Comparison of ENCODE assay signal across 19 cellular contexts in genomic region chr4:1551211-1551610, GRCh38.
A peak's percentile ranks its signal among the peaks of the same experiment; 100 is the strongest.
DNase-seq lines count a peak whose midpoint lies in the region; ATAC-seq, FAIRE-seq and TF ChIP-seq lines count a peak whose summit lies in the region.
"Had no signal": no experiment of that assay in that cellular context is flagged by ENCODE, and none has a peak within 500 bp of the region (broad histone marks: within the 10 kb centered on the region; RNA-seq: fewer than 3 reads in every experiment).

No MANE protein-coding gene starts in this region.

- no peak overlapping the region for H3K4me2 ChIP-seq in H1 (ENCODE audit: insufficient read depth in 1 of 2, low read depth in 2 of 2, low read length in 2 of 2)
- H3K4me2 ChIP-seq in neuronal stem cell (ENCODE audit: insufficient read depth, low read length, poor library complexity, severe bottlenecking), result no peak overlapping the region

- H4K8ac ChIP-seq in H1 (ENCODE audit: extremely low read depth, insufficient read depth, low read length) (no peak overlapping the region), neuronal stem cell (ENCODE audit: low read depth, low read length) (no peak overlapping the region)

- no peak overlapping the region for H2AFZ ChIP-seq in H1 (ENCODE audit: low read length)
- no peak overlapping the region for H2AFZ ChIP-seq in neuronal stem cell (ENCODE audit: low read length)

- no peaks in the 10 kb centered on the region for H3K79me1 ChIP-seq in H1 (ENCODE audit: low read depth, low read length)
- H3K79me1 ChIP-seq in neuronal stem cell (ENCODE audit: low read depth, low read length), result peaks cover 2% of the 10 kb centered on the region

- POLR2A ChIA-PET in H1 (lab: Charles Lee; ENCODE audit: partially characterized antibody), result no interaction called here

- CTCF ChIA-PET in H1 (lab: Charles Lee; ENCODE audit: partially characterized antibody), result interaction anchor here (0.6 to 6.6 kb wide), 4 partner anchors 8 to 506 kb away, joined by 3 to 49 read pairs (median 8); no protein-coding TSS in a partner anchor

- peaks cover 16% of the 10 kb centered on the region for H3K4me1 Mint-ChIP-seq in mesothelial cell of epicardium
- peaks cover 2% of the 10 kb centered on the region for H3K4me1 Mint-ChIP-seq in activated CD4-positive, alpha-beta T cell treated with anti-CD3 and anti-CD28 coated beads, Interleukin-2, amount 10 ng/mL, durations not matched to agents 24 days and 14 days

- H3K4me1 ChIP-seq in right atrium auricular region (peaks cover 0 to 15% of the 10 kb centered on the region in 2 donors), H1 (replicated peaks in 1 of 4; ENCODE audit: control insufficient read depth in 3 of 4, insufficient read depth in 4 of 4, low read length in 3 of 4) (no peaks in the 10 kb centered on the region), neuronal stem cell (ENCODE audit: control insufficient read depth in 2 of 2, insufficient read depth in 1 of 2, low read depth in 1 of 2, low read length in 2 of 2) (no peaks in the 10 kb centered on the region)
- H3K4me1 ChIP-seq: Caco-2 had no signal

- no peaks in the 10 kb centered on the region for H3K9me3 Mint-ChIP-seq in mesothelial cell of epicardium
- no peaks in the 10 kb centered on the region for H3K9me3 Mint-ChIP-seq in activated CD4-positive, alpha-beta T cell treated with anti-CD3 and anti-CD28 coated beads, Interleukin-2, amount 10 ng/mL, durations not matched to agents 24 days and 14 days

- FAIRE-seq in H1 (lab: Jason Lieb, UNC), result no peak
- FAIRE-seq: D721Med, G401.6, GM12892 had no signal

- H3K4ac ChIP-seq in H1 (replicated peaks; ENCODE audit: insufficient read length, low read depth, low read length) (no peak overlapping the region), neuronal stem cell (ENCODE audit: low read length) (no peak overlapping the region)

- H3K23me2 ChIP-seq in H1 (ENCODE audit: low read depth, low read length), result no peaks in the 10 kb centered on the region

- H2AK5ac ChIP-seq in H1 (ENCODE audit: low read depth, low read length), result no peak overlapping the region
- H2AK5ac ChIP-seq in neuronal stem cell (ENCODE audit: low read depth, low read length), result peak overlapping the region; percentile 3

- no peak for TF ChIP-seq EP300 in H1 (IDR thresholded peaks at IDR 0.05; ENCODE audit: borderline replicate concordance in 1 of 2, low read depth in 2 of 2, low read length in 2 of 2)

- TF ChIP-seq RAD21 in H1 (IDR thresholded peaks at IDR 0.05 in 1 of 2, conservative IDR thresholded peaks at IDR 0.05 in 1 of 2; ENCODE audit: low read depth in 2 of 2, low read length in 2 of 2), result no peak

- no peak overlapping the region for H3K27ac Mint-ChIP-seq in mesothelial cell of epicardium
- H3K27ac Mint-ChIP-seq in activated CD4-positive, alpha-beta T cell treated with anti-CD3 and anti-CD28 coated beads, Interleukin-2, amount 10 ng/mL, durations not matched to agents 24 days and 14 days, result no peak overlapping the region
- H3K27ac Mint-ChIP-seq: CD4-positive, alpha-beta memory T cell had no signal

- DNase-seq in left ventricle myocardium superior (peak; percentile 7), right atrium auricular region (ENCODE audit: low spot score) (no peak), LNCaP clone FGC (ENCODE audit: low read depth) (peak; percentile 7), H1 (ENCODE audit: low read depth in 1 of 2, low spot score in 2 of 2) (no peak), neuronal stem cell (ENCODE audit: low spot score) (no peak), NCI-H187 (lab: John Stamatoyannopoulos, UW) (no peak), mesothelial cell of epicardium (ENCODE audit: low spot score in 2 of 2, unreplicated experiment in 2 of 2) (no peak)
- no peak for DNase-seq in activated CD4-positive, alpha-beta T cell treated with anti-CD3 and anti-CD28 coated beads, Interleukin-2, amount 10 ng/mL, durations not matched to agents 24 days and 14 days
- DNase-seq: C1 segment of cervical spinal cord; Caco-2; CD4-positive, alpha-beta memory T cell; DMS 273 treated with DMSO at 0.1 percent for 48 hours; DND-41; GOT3; H7; HCEC 1CT had no signal

- H3K9me3 ChIP-seq in right atrium auricular region, result no peaks in the 10 kb centered on the region
- H3K9me3 ChIP-seq in H1 (ENCODE audit: insufficient read depth in 2 of 2, low read depth in 1 of 2, low read length in 1 of 2), result no peaks in the 10 kb centered on the region; a peak in 1 of 4 replicates
- H3K9me3 ChIP-seq in neuronal stem cell (replicated peaks in 1 of 2; ENCODE audit: control insufficient read depth in 2 of 2, insufficient read depth in 1 of 2, low read depth in 1 of 2, low read length in 2 of 2), result no peaks in the 10 kb centered on the region
- H3K9me3 ChIP-seq: Caco-2 had no signal

- no peaks in the 10 kb centered on the region for H3K36me3 ChIP-seq in right atrium auricular region
- H3K36me3 ChIP-seq in H1 (ENCODE audit: control insufficient read depth in 2 of 4, insufficient read depth in 4 of 4, low read length in 3 of 4), result no peaks in the 10 kb centered on the region
- no peaks in the 10 kb centered on the region for H3K36me3 ChIP-seq in neuronal stem cell (replicated peaks in 1 of 2; ENCODE audit: control insufficient read depth in 2 of 2, insufficient read depth in 2 of 2, low read length in 2 of 2)

- 72% methylated on average over 4 of the region's 6 CpGs; no CpG with 5 or more reads in 1 of the 2 experiments for WGBS in H1 (ENCODE audit: extremely low coverage in 1 of 2, insufficient coverage in 1 of 2, insufficient read length in 1 of 2, insufficient replicate concordance in 2 of 2, low coverage in 1 of 2, low lambda C conversion rate in 2 of 2, missing lambda C conversion rate in 1 of 2), 2 experiments
- no CpG with 5 or more reads among the region's 6 CpGs for WGBS in neuronal stem cell (ENCODE audit: extremely low coverage in 2 of 2, insufficient read length in 2 of 2, insufficient replicate concordance in 1 of 2), 2 donors

- H2BK15ac ChIP-seq in H1 (ENCODE audit: low read length), result no peak overlapping the region
- H2BK15ac ChIP-seq in neuronal stem cell (ENCODE audit: low read length), result no peak overlapping the region

- no peaks in the 10 kb centered on the region for H4K20me1 ChIP-seq in H1 (replicated peaks in 1 of 2; ENCODE audit: control insufficient read depth in 1 of 2, insufficient read depth in 2 of 2, low read length in 2 of 2)

- no peak overlapping the region for H3K27ac ChIP-seq in right atrium auricular region
- H3K27ac ChIP-seq in H1 (ENCODE audit: low read depth, low read length), result no peak overlapping the region
- no peak overlapping the region for H3K27ac ChIP-seq in neuronal stem cell (replicated peaks; ENCODE audit: low read length)

- H3K4me3 ChIP-seq in right atrium auricular region (no peak overlapping the region), LNCaP clone FGC (ENCODE audit: low read depth, low read length) (no peak overlapping the region), H1 (ENCODE audit: extremely low read depth in 1 of 4, insufficient read depth in 2 of 4, low read depth in 3 of 4, low read length in 4 of 4) (no peak overlapping the region), neuronal stem cell (ENCODE audit: low read length in 2 of 2) (no peak overlapping the region)

- intact Hi-C loops in left ventricle myocardium superior (cut with micrococcal nuclease), result no loop called here
- intact Hi-C loops in activated CD4-positive, alpha-beta T cell treated with anti-CD3 and anti-CD28 coated beads, Interleukin-2, amount 10 ng/mL, durations not matched to agents 24 days and 14 days (cut with micrococcal nuclease), result no loop called here

- H3K23ac ChIP-seq in H1 (ENCODE audit: insufficient read length) (no peak overlapping the region), neuronal stem cell (ENCODE audit: low read depth, low read length, poor library complexity) (no peak overlapping the region)

- no peak for TF ChIP-seq CTCF in right atrium auricular region (IDR thresholded peaks at IDR 0.05)
- TF ChIP-seq CTCF in LNCaP clone FGC (IDR thresholded peaks at IDR 0.05; ENCODE audit: control insufficient read depth, extremely low read depth, insufficient read depth), result no peak
- TF ChIP-seq CTCF in H1 (IDR thresholded peaks at IDR 0.05; ENCODE audit: control extremely low read depth in 1 of 3, insufficient read depth in 1 of 3, low read depth in 1 of 3, low read length in 3 of 3), result no peak
- TF ChIP-seq CTCF in mesothelial cell of epicardium (IDR thresholded peaks at IDR 0.05; ENCODE audit: unreplicated experiment), result no peak

- no peak overlapping the region for H2BK5ac ChIP-seq in H1 (ENCODE audit: low read depth, low read length)
- no peak overlapping the region for H2BK5ac ChIP-seq in neuronal stem cell (ENCODE audit: low read length)

- H3K14ac ChIP-seq in H1 (ENCODE audit: insufficient read length) (no peak overlapping the region), neuronal stem cell (ENCODE audit: low read length) (no peak overlapping the region)

- H3K9ac ChIP-seq in H1 (replicated peaks in 1 of 4; ENCODE audit: extremely low read depth in 1 of 4, low read depth in 3 of 4, low read length in 3 of 4) (no peak overlapping the region), neuronal stem cell (ENCODE audit: low read depth, low read length, poor library complexity) (peak overlapping the region; percentile 30)

- H4K91ac ChIP-seq in H1 (replicated peaks; ENCODE audit: insufficient read length, low read length) (peak overlapping the region; percentile 54), neuronal stem cell (ENCODE audit: low read depth, low read length, poor library complexity) (no peak overlapping the region)

- H2BK12ac ChIP-seq in H1 (ENCODE audit: low read depth, low read length), result 0 out of 2 replicates have a peak overlapping the region, but pooled peaks have one; percentile 39
- H2BK12ac ChIP-seq in neuronal stem cell (ENCODE audit: low read length), result peak overlapping the region; percentile 7

- H2BK20ac ChIP-seq in H1 (ENCODE audit: low read length), result no peak overlapping the region

- no peak for ATAC-seq in left ventricle myocardium superior

- H3K18ac ChIP-seq in H1 (ENCODE audit: extremely low read depth, low read length) (no peak overlapping the region), neuronal stem cell (ENCODE audit: low read length) (peak overlapping the region; percentile 64)

- H3K36me3 Mint-ChIP-seq in mesothelial cell of epicardium, result no peaks in the 10 kb centered on the region
- H3K36me3 Mint-ChIP-seq in activated CD4-positive, alpha-beta T cell treated with anti-CD3 and anti-CD28 coated beads, Interleukin-2, amount 10 ng/mL, durations not matched to agents 24 days and 14 days (ENCODE audit: low read depth), result no peaks in the 10 kb centered on the region
- H3K36me3 Mint-ChIP-seq: CD4-positive, alpha-beta memory T cell had no signal

- H3K79me2 ChIP-seq in H1 (ENCODE audit: control insufficient read depth in 1 of 2, insufficient read depth in 2 of 2, low read length in 2 of 2), result no peaks in the 10 kb centered on the region

- no peak overlapping the region for H4K5ac ChIP-seq in H1 (ENCODE audit: insufficient read length, low read depth, low read length)

- H3K56ac ChIP-seq in H1 (replicated peaks; ENCODE audit: insufficient read length, low read depth, low read length), result no peak overlapping the region

- H2BK120ac ChIP-seq in H1 (replicated peaks; ENCODE audit: low read depth, low read length) (no peak overlapping the region), neuronal stem cell (ENCODE audit: low read depth, low read length) (no peak overlapping the region)

- H3K27me3 ChIP-seq in right atrium auricular region (peaks cover 0 to 5% of the 10 kb centered on the region in 2 donors), H1 (replicated peaks in 1 of 4; ENCODE audit: control insufficient read depth in 3 of 4, extremely low read depth in 1 of 4, insufficient read depth in 3 of 4, low read length in 3 of 4) (peaks cover 0 to 3% (median 2%) of the 10 kb centered on the region in 4 experiments; a peak in 2 of 7 replicates), neuronal stem cell (ENCODE audit: control insufficient read depth in 3 of 3, insufficient read depth in 3 of 3, low read depth in 1 of 3, low read length in 3 of 3) (peaks cover 0 to 18% (median 3%) of the 10 kb centered on the region in 3 experiments)

- H3K27me3 Mint-ChIP-seq in mesothelial cell of epicardium (ENCODE audit: low read depth), result peaks cover 40% of the 10 kb centered on the region
- peaks cover 5% of the 10 kb centered on the region for H3K27me3 Mint-ChIP-seq in activated CD4-positive, alpha-beta T cell treated with anti-CD3 and anti-CD28 coated beads, Interleukin-2, amount 10 ng/mL, durations not matched to agents 24 days and 14 days

- TF ChIP-seq POLR2A in H1 (IDR thresholded peaks at IDR 0.05; ENCODE audit: control extremely low read depth in 1 of 2, low read depth in 2 of 2, low read length in 2 of 2), result no peak

- H3K4me3 Mint-ChIP-seq in mesothelial cell of epicardium, result no peak overlapping the region
- no peak overlapping the region for H3K4me3 Mint-ChIP-seq in activated CD4-positive, alpha-beta T cell treated with anti-CD3 and anti-CD28 coated beads, Interleukin-2, amount 10 ng/mL, durations not matched to agents 24 days and 14 days
- H3K4me3 Mint-ChIP-seq: CD4-positive, alpha-beta memory T cell had no signal

Comparison
In these comparisons a context has a peak if more than half of its experiments do, and no peak if none do; other contexts are left out.
1. DNase-seq: peak in left ventricle myocardium superior (single experiment) and LNCaP clone FGC (single experiment); none in right atrium auricular region (single experiment), H1 (0 of 2), neuronal stem cell (single experiment), NCI-H187 (0 of 2), mesothelial cell of epicardium (0 of 2) and activated CD4-positive, alpha-beta T cell treated with anti-CD3 and anti-CD28 coated beads, Interleukin-2, amount 10 ng/mL, durations not matched to agents 24 days and 14 days (single experiment).